8 cellular contexts compared by ENCODE assay signal in the genomic region with DNA sequence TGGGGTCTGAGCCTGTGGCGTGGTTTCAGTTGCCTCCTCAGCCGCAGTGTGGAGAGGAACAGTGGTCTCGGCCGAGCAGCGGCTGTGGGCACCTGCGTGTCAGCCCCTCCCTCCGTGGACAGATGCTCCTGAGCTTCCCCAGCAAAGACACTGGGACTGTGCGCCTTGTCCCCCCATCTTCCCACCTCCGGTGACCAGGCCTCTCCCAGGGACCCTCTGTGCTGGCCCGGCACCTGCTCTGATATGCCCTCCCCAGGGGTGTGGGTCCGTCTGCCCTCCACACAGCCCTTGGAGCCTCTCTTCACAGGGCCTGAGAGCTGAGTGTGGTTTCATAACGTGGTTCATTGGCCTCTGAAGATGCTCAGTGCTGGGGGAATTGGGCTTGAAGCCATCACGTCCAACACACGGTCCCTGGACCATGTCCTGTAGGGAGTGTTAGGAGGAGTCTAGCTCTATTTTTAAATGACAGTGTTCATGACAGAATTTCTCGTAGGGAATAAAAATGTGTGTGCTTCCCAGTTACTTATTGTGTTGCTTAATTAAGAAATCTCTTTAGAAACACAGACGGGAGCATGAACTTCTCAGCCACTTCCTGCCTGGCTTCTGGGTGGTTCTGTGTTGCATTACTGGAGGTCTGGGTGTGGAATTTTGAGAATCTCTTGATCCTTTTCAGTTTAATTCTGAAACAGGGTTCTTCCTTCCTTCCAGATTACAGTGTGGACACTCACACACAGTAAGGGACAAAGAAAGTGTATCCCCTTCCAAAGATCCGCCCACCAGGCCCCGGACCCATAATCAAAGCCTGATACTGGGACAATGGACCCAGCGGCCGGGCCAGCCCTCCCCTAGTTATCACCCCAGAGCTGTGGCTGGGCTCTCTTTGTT.
A peak's percentile ranks its signal among the peaks of the same experiment; 100 is the strongest.
DNase-seq lines count a peak whose midpoint lies in the region; ATAC-seq and TF ChIP-seq lines count a peak whose summit lies in the region.

No MANE protein-coding gene starts in this region.

- H3K27me3 ChIP-seq in SJCRH30 = no peaks in the 10 kb centered on the region

- H3K36me3 ChIP-seq in SJCRH30 = no peaks in the 10 kb centered on the region

- H3K27ac ChIP-seq in SJCRH30 = peak overlapping the region; percentile 49

- no peaks in the 10 kb centered on the region for H3K9me3 ChIP-seq in SJCRH30 (replicated peaks)

- intact Hi-C loops in sciatic nerve (cut with DNase I) = no loop called here

- no peaks in the 10 kb centered on the region for H3K4me1 ChIP-seq in SJCRH30

- DNase-seq in SJCRH30 (no peak), fibroblast of villous mesenchyme (ENCODE audit: low read depth) (peak; percentile 64), sciatic nerve (ENCODE audit: low spot score) (peak; percentile 67), HuH-7.5 (ENCODE audit: low spot score) (no peak), cortex of kidney (lab: John Stamatoyannopoulos, UW) (no peak)
- no peak for DNase-seq in stimulated activated CD4-positive, alpha-beta T cell treated with anti-CD3 and anti-CD28 coated beads, Interleukin-4, amount 100 ng/mL, for 24 hours

- H3K4me3 ChIP-seq in SJCRH30 (no peak overlapping the region), fibroblast of villous mesenchyme (ENCODE audit: low read depth, low read length) (no peak overlapping the region)

- no peak for TF ChIP-seq CTCF in fibroblast of villous mesenchyme (IDR thresholded peaks at IDR 0.05; ENCODE audit: insufficient read depth, low read depth, low read length)

- ATAC-seq in GM19351 (IDR thresholded peaks at IDR 0.05; ENCODE audit: unreplicated experiment) (peak; percentile 42), sciatic nerve (peak; percentile 77), GM19455 (IDR thresholded peaks at IDR 0.05; ENCODE audit: unreplicated experiment) (no peak)

Comparison
In these comparisons a context has a peak if more than half of its experiments do, and no peak if none do; other contexts are left out.
1. DNase-seq: peak in fibroblast of villous mesenchyme (single experiment) and sciatic nerve (single experiment); none in SJCRH30 (0 of 2), stimulated activated CD4-positive, alpha-beta T cell treated with anti-CD3 and anti-CD28 coated beads, Interleukin-4, amount 100 ng/mL, for 24 hours (single experiment), HuH-7.5 (single experiment) and cortex of kidney (single experiment).